1 cellular context compared by ENCODE assay signal in genomic region chr2:199955339-199956061, GRCh38.
TF ChIP-seq lines count a peak whose summit lies in the region.

Gene MAIP1 (plus strand): TSS chr2:199955582. CDS start chr2:199955799, 217 bp downstream.
Gene TYW5 (minus strand): TSS chr2:199955491. CDS start chr2:199955470, 21 bp downstream.

TF ChIP-seq in HepG2, 621 proteins besides CTCF, POLR2A, EP300 and RAD21 (continued from another document and continues in another):
- TF ChIP-seq AHDC1 (CRISPR knock-in tag; IDR thresholded peaks at IDR 0.05; ENCODE audit: borderline replicate concordance) (peak; percentile 92), JUND (CRISPR knock-in tag; IDR thresholded peaks at IDR 0.05) (no peak), ZNF605 (CRISPR knock-in tag; IDR thresholded peaks at IDR 0.05) (peak; percentile 99), ZNF205 (CRISPR knock-in tag; IDR thresholded peaks at IDR 0.05) (peak; percentile 96), NFYB (CRISPR knock-in tag; IDR thresholded peaks at IDR 0.05) (peak; percentile 46; the same call in 1 of the 2 replicates), ZC3H4 (CRISPR knock-in tag; IDR thresholded peaks at IDR 0.05; ENCODE audit: borderline replicate concordance) (no peak; the same call in 1 of the 2 replicates), ZNF407 (CRISPR knock-in tag; IDR thresholded peaks at IDR 0.05; ENCODE audit: not compliant biosample characterization) (peak; percentile 99), ZIK1 (CRISPR knock-in tag; IDR thresholded peaks at IDR 0.05; ENCODE audit: borderline replicate concordance, low read depth) (peak; percentile 40), ATF1 (CRISPR knock-in tag; IDR thresholded peaks at IDR 0.05) (peak; percentile 65), ZXDC (CRISPR knock-in tag; IDR thresholded peaks at IDR 0.05) (peak; percentile 92), PRMT3 (CRISPR knock-in tag; IDR thresholded peaks at IDR 0.05; ENCODE audit: borderline replicate concordance, low read depth) (0 out of 2 replicates have a peak, but pooled peaks have one; percentile 77), DNMT3B (CRISPR knock-in tag; conservative IDR thresholded peaks at IDR 0.05) (0 out of 2 replicates have a peak, but pooled peaks have one; percentile 86), BCL6 (CRISPR knock-in tag; IDR thresholded peaks at IDR 0.05) (peak; percentile 62; the same call in 1 of the 2 replicates), HBP1 (CRISPR knock-in tag; IDR thresholded peaks at IDR 0.05; ENCODE audit: low read depth) (no peak; the same call in 1 of the 2 replicates), SALL2 (CRISPR knock-in tag; IDR thresholded peaks at IDR 0.05) (peak; percentile 91), IRF2 (CRISPR knock-in tag; IDR thresholded peaks at IDR 0.05) (peak; percentile 94; the same call in 1 of the 2 replicates), ZNF550 (CRISPR knock-in tag; IDR thresholded peaks at IDR 0.05; ENCODE audit: borderline replicate concordance) (peak; percentile 82), DPF2 (CRISPR knock-in tag; IDR thresholded peaks at IDR 0.05; ENCODE audit: borderline replicate concordance, low read depth) (0 out of 2 replicates have a peak, but pooled peaks have one; percentile 13), HNF4A (CRISPR knock-in tag; IDR thresholded peaks at IDR 0.05) (peak; percentile 61), SOX5 (CRISPR knock-in tag; IDR thresholded peaks at IDR 0.05; ENCODE audit: borderline replicate concordance) (peak; percentile 49; the same call in 1 of the 2 replicates), XBP1 (CRISPR knock-in tag; IDR thresholded peaks at IDR 0.05) (peak; percentile 19; the same call in 1 of the 2 replicates), NFYC (CRISPR knock-in tag; IDR thresholded peaks at IDR 0.05) (peak; percentile 47; the same call in 1 of the 2 replicates), HIVEP1 (CRISPR knock-in tag; IDR thresholded peaks at IDR 0.05) (0 out of 2 replicates have a peak, but pooled peaks have one; percentile 59), KAT8 (CRISPR knock-in tag; IDR thresholded peaks at IDR 0.05) (peak; percentile 99), ZNF775 (CRISPR knock-in tag; IDR thresholded peaks at IDR 0.05; ENCODE audit: borderline replicate concordance) (no peak), KMT2A (CRISPR knock-in tag; IDR thresholded peaks at IDR 0.05) (peak; percentile 99), NPAS2 (CRISPR knock-in tag; IDR thresholded peaks at IDR 0.05; ENCODE audit: borderline replicate concordance) (no peak), YEATS4 (CRISPR knock-in tag; IDR thresholded peaks at IDR 0.05; ENCODE audit: borderline replicate concordance) (peak; percentile 98), ARNTL (CRISPR knock-in tag; IDR thresholded peaks at IDR 0.05) (peak; percentile 67; the same call in 1 of the 2 replicates)
- TF ChIP-seq, protein P1, sequence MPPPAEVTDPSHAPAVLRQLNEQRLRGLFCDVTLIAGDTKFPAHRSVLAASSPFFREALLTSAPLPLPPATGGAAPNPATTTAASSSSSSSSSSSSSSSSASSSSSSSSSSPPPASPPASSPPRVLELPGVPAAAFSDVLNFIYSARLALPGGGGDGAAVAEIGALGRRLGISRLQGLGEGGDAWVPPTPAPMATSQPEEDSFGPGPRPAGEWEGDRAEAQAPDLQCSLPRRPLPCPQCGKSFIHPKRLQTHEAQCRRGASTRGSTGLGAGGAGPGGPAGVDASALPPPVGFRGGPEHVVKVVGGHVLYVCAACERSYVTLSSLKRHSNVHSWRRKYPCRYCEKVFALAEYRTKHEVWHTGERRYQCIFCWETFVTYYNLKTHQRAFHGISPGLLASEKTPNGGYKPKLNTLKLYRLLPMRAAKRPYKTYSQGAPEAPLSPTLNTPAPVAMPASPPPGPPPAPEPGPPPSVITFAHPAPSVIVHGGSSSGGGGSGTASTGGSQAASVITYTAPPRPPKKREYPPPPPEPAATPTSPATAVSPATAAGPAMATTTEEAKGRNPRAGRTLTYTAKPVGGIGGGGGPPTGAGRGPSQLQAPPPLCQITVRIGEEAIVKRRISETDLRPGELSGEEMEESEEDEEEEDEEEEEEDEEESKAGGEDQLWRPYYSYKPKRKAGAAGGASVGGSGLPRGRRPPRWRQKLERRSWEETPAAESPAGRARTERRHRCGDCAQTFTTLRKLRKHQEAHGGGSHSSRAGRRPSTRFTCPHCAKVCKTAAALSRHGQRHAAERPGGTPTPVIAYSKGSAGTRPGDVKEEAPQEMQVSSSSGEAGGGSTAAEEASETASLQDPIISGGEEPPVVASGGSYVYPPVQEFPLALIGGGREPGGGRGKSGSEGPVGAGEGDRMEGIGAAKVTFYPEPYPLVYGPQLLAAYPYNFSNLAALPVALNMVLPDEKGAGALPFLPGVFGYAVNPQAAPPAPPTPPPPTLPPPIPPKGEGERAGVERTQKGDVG (CRISPR knock-in tag; IDR thresholded peaks at IDR 0.05; ENCODE audit: borderline replicate concordance), result peak; percentile 97
